In genomic region chr17:57281887-57282653, GRCh38 we compare ENCODE assay signal across 9 cellular contexts. TPM values are rescaled to one million over a fixed set of nuclear protein-coding genes. Genes with fewer than 3 reads are reported as not detected.
DNase-seq lines count a peak whose midpoint lies in the region; ATAC-seq lines count a peak whose summit lies in the region.
"Had no signal": no experiment of that assay in that cellular context is flagged by ENCODE, and none has a peak within 500 bp of the region (broad histone marks: within the 10 kb centered on the region; RNA-seq: fewer than 3 reads in every experiment).

No MANE protein-coding gene starts in this region.

- POLR2A ChIA-PET in activated CD4-positive, alpha-beta memory T cell treated with anti-CD3 and anti-CD28 coated beads, Interleukin-2, amount 10 ng/mL, durations not matched to agents 7 days and 5 days (lab: Charles Lee), result interaction anchor here (2.0 to 3.1 kb wide), 2 partner anchors 12 to 25 kb away, joined by 9 to 21 read pairs; partner anchors contain the start of gene MSI2

- H3K4me3 Mint-ChIP-seq in CD4-positive, CD25-positive, alpha-beta regulatory T cell, result peak overlapping the region in 2 of 4 donors; percentile 28 to 60
- H3K4me3 Mint-ChIP-seq in activated CD4-positive, alpha-beta memory T cell treated with anti-CD3 and anti-CD28 coated beads, Interleukin-2, amount 10 ng/mL, durations not matched to agents 7 days and 5 days, result peak overlapping the region; percentile 15

- peaks cover 36% of the 10 kb centered on the region for H3K4me1 ChIP-seq in CD4-positive, CD25-positive, alpha-beta regulatory T cell (ENCODE audit: control insufficient read depth, insufficient read depth, low read length, poor library complexity, severe bottlenecking)

- peaks cover 29 to 90% (median 64%) of the 10 kb centered on the region in 4 donors for H3K4me1 Mint-ChIP-seq in CD4-positive, CD25-positive, alpha-beta regulatory T cell
- H3K4me1 Mint-ChIP-seq in activated CD4-positive, alpha-beta memory T cell treated with anti-CD3 and anti-CD28 coated beads, Interleukin-2, amount 10 ng/mL, durations not matched to agents 7 days and 5 days, result peaks cover 94% of the 10 kb centered on the region

- H3K9me3 ChIP-seq in CD4-positive, CD25-positive, alpha-beta regulatory T cell (ENCODE audit: control insufficient read depth in 2 of 2, low read length in 2 of 2), result no peaks in the 10 kb centered on the region
- H3K9me3 ChIP-seq: gastroesophageal sphincter had no signal

- ATAC-seq in CD4-positive, CD25-positive, alpha-beta regulatory T cell (ENCODE audit: low read depth in 2 of 2), result no peak
- no peak for ATAC-seq in HG03520 (IDR thresholded peaks at IDR 0.05; ENCODE audit: unreplicated experiment)
- ATAC-seq: gastroesophageal sphincter had no signal

- peak overlapping the region; percentile 41 to 89 (median 88) for H3K27ac Mint-ChIP-seq in CD4-positive, CD25-positive, alpha-beta regulatory T cell
- H3K27ac Mint-ChIP-seq in activated CD4-positive, alpha-beta memory T cell treated with anti-CD3 and anti-CD28 coated beads, Interleukin-2, amount 10 ng/mL, durations not matched to agents 7 days and 5 days, result peak overlapping the region; percentile 77

- peaks cover 12% of the 10 kb centered on the region for H3K36me3 ChIP-seq in CD4-positive, CD25-positive, alpha-beta regulatory T cell (ENCODE audit: control insufficient read depth, insufficient read depth, low read length)

- no peak overlapping the region for H3K27ac ChIP-seq in CD4-positive, CD25-positive, alpha-beta regulatory T cell (ENCODE audit: insufficient read depth, low read length, poor library complexity, severe bottlenecking)
- H3K27ac ChIP-seq in layer of hippocampus (ENCODE audit: low read depth, low read length), result peak overlapping the region; percentile 60
- H3K27ac ChIP-seq: gastroesophageal sphincter had no signal

- H3K27me3 Mint-ChIP-seq in CD4-positive, CD25-positive, alpha-beta regulatory T cell, result no peaks in the 10 kb centered on the region
- no peaks in the 10 kb centered on the region for H3K27me3 Mint-ChIP-seq in activated CD4-positive, alpha-beta memory T cell treated with anti-CD3 and anti-CD28 coated beads, Interleukin-2, amount 10 ng/mL, durations not matched to agents 7 days and 5 days

- H3K36me3 Mint-ChIP-seq in CD4-positive, CD25-positive, alpha-beta regulatory T cell, result peaks cover 40% of the 10 kb centered on the region
- peaks cover 64% of the 10 kb centered on the region for H3K36me3 Mint-ChIP-seq in activated CD4-positive, alpha-beta memory T cell treated with anti-CD3 and anti-CD28 coated beads, Interleukin-2, amount 10 ng/mL, durations not matched to agents 7 days and 5 days (ENCODE audit: low read depth)

- DNase-seq in CD4-positive, CD25-positive, alpha-beta regulatory T cell, result peak in 1 of 3 donors; percentile 68
- peak; percentile 80 for DNase-seq in Jurkat, Clone E6-1 (ENCODE audit: low read depth, low spot score)
- peak; percentile 35 for DNase-seq in activated CD4-positive, alpha-beta memory T cell treated with anti-CD3 and anti-CD28 coated beads, Interleukin-2, amount 10 ng/mL, durations not matched to agents 7 days and 5 days
- no peak for DNase-seq in NCI-H748 (lab: John Stamatoyannopoulos, UW; ENCODE audit: unreplicated experiment)
- no peak for DNase-seq in effector CD4-positive, alpha-beta T cell
- DNase-seq in COLO668 (lab: John Stamatoyannopoulos, UW; ENCODE audit: unreplicated experiment), result no peak

- CTCF ChIA-PET in activated CD4-positive, alpha-beta memory T cell treated with anti-CD3 and anti-CD28 coated beads, Interleukin-2, amount 10 ng/mL, durations not matched to agents 7 days and 5 days (lab: Charles Lee), result interaction anchor here (1.3 to 2.9 kb wide), 2 partner anchors 11 to 38 kb away, joined by 8 to 11 read pairs; no protein-coding TSS in a partner anchor

- H3K4me3 ChIP-seq in CD4-positive, CD25-positive, alpha-beta regulatory T cell (ENCODE audit: low read depth, low read length), result no peak overlapping the region
- H3K4me3 ChIP-seq in Jurkat, Clone E6-1 (ENCODE audit: low read length), result no peak overlapping the region
- H3K4me3 ChIP-seq: gastroesophageal sphincter had no signal

- no peaks in the 10 kb centered on the region for H3K27me3 ChIP-seq in CD4-positive, CD25-positive, alpha-beta regulatory T cell (ENCODE audit: control insufficient read depth, insufficient read depth, low read length)
- H3K27me3 ChIP-seq in layer of hippocampus (ENCODE audit: control insufficient read depth, insufficient read depth, low read length), result no peaks in the 10 kb centered on the region
- H3K27me3 ChIP-seq: gastroesophageal sphincter had no signal

- H3K9me3 Mint-ChIP-seq in CD4-positive, CD25-positive, alpha-beta regulatory T cell, result no peaks in the 10 kb centered on the region
- H3K9me3 Mint-ChIP-seq in activated CD4-positive, alpha-beta memory T cell treated with anti-CD3 and anti-CD28 coated beads, Interleukin-2, amount 10 ng/mL, durations not matched to agents 7 days and 5 days, result no peaks in the 10 kb centered on the region

RNA-seq across cellular contexts. Expression of gene MSI2, which starts 25.7 kb away (rescaled TPM):
- total RNA-seq in CD4-positive, CD25-positive, alpha-beta regulatory T cell, result 177 TPM
- polyA plus RNA-seq in CD4-positive, CD25-positive, alpha-beta regulatory T cell, result 1 to 10 TPM; 3.2 to 6.5 (median 3.3) TPM
- polyA plus RNA-seq in Jurkat, Clone E6-1 (2012; ENCODE audit: insufficient read depth, insufficient read length), result 51.6 TPM
- total RNA-seq in activated CD4-positive, alpha-beta memory T cell treated with anti-CD3 and anti-CD28 coated beads, Interleukin-2, amount 10 ng/mL, durations not matched to agents 7 days and 5 days, result 100 to 1,000 TPM; 107 to 111 TPM

Comparison
In these comparisons a context has a peak if more than half of its experiments do, and no peak if none do; other contexts are left out.
1. DNase-seq: peak in Jurkat, Clone E6-1 (single experiment) and activated CD4-positive, alpha-beta memory T cell treated with anti-CD3 and anti-CD28 coated beads, Interleukin-2, amount 10 ng/mL, durations not matched to agents 7 days and 5 days (single experiment); none in NCI-H748 (single experiment), effector CD4-positive, alpha-beta T cell (single experiment) and COLO668 (single experiment).